In the genomic region with DNA sequence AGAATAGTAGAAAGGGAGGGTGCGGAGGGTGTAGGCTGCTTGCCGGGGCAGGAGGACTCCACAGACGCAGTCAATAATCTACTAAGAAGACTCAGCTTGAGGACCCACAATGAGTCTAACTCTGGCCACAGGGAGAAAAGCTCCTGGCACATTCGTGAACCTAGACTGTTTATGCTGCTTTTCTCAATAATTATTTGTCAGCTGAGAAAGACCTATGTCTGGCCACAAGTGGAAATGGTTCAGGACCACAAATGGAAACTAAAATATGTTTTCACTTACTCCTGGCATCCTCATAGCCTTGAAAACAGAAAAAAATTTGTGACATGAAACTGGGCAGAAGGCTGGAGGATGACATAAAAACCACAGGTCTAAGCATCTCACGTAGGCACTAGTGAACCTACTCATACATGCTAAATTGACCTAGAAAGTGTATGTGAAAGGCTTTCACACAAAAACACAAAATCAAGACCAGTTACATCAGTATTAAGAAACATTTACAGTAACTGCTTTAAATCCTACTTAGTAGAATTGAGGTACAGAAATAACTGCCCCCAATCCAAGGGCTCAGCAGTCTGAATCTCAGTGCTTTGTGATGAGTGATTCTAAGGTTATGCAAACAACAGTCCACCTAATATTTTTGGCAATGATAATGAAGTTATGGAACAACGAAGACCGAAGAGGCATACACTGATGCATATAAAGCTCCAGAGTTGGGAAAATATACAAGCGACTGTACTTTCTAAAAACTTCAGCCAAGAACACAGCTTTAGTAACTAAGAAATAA, we compare ENCODE assay signal across 8 cellular contexts.
DNase-seq lines count a peak whose midpoint lies in the region; ATAC-seq and TF ChIP-seq lines count a peak whose summit lies in the region.

No MANE protein-coding gene starts in this region.

- no peaks in the 10 kb centered on the region for H3K27me3 ChIP-seq in neuronal stem cell (ENCODE audit: control insufficient read depth in 3 of 3, insufficient read depth in 3 of 3, low read depth in 1 of 3, low read length in 3 of 3)

- TF ChIP-seq CTCF in nephron progenitor cell (IDR thresholded peaks at IDR 0.05), result no peak
- TF ChIP-seq CTCF in GM13977 (IDR thresholded peaks at IDR 0.05; ENCODE audit: extremely low read depth, insufficient read depth, missing control alignments), result no peak

- DNase-seq in activated CD8-positive, alpha-beta T cell treated with anti-CD3 and anti-CD28 coated beads, Interleukin-2, amount 10 ng/mL, durations not matched to agents 7 days and 5 days, result peak; percentile 39
- no peak for DNase-seq in nephron progenitor cell
- DNase-seq in NOMO-1 treated with DMSO at 0.1 percent for 48 hours (lab: John Stamatoyannopoulos, UW; ENCODE audit: unreplicated experiment), result no peak
- DNase-seq in GM13977 (ENCODE audit: low spot score), result no peak
- no peak for DNase-seq in neuronal stem cell (ENCODE audit: low spot score)
- DNase-seq in activated gamma-delta T cell (lab: John Stamatoyannopoulos, UW), result no peak

- WGBS in neuronal stem cell (ENCODE audit: extremely low coverage in 2 of 2, insufficient read length in 2 of 2, insufficient replicate concordance in 1 of 2), 2 donors, result no CpG with 5 or more reads among the region's 8 CpGs

- H3K4me2 ChIP-seq in neuronal stem cell (ENCODE audit: insufficient read depth, low read length, poor library complexity, severe bottlenecking), result no peak overlapping the region

- H2BK120ac ChIP-seq in neuronal stem cell (ENCODE audit: low read depth, low read length), result no peak overlapping the region

- no peaks in the 10 kb centered on the region for H3K9me3 ChIP-seq in neuronal stem cell (replicated peaks in 1 of 2; ENCODE audit: control insufficient read depth in 2 of 2, insufficient read depth in 1 of 2, low read depth in 1 of 2, low read length in 2 of 2)

- H2AK5ac ChIP-seq in neuronal stem cell (ENCODE audit: low read depth, low read length), result no peak overlapping the region

- H3K4me1 Mint-ChIP-seq in activated CD8-positive, alpha-beta T cell treated with anti-CD3 and anti-CD28 coated beads, Interleukin-2, amount 10 ng/mL, durations not matched to agents 7 days and 5 days (ENCODE audit: low read depth), result peaks cover 45% of the 10 kb centered on the region
- H3K4me1 Mint-ChIP-seq in nephron progenitor cell, result peaks cover 58% of the 10 kb centered on the region

- H3K4ac ChIP-seq in neuronal stem cell (ENCODE audit: low read length), result no peak overlapping the region

- no peak overlapping the region for H3K23ac ChIP-seq in neuronal stem cell (ENCODE audit: low read depth, low read length, poor library complexity)

- H2AFZ ChIP-seq in neuronal stem cell (ENCODE audit: low read length), result no peak overlapping the region

- CTCF ChIA-PET in activated CD8-positive, alpha-beta T cell treated with anti-CD3 and anti-CD28 coated beads, Interleukin-2, amount 10 ng/mL, durations not matched to agents 7 days and 5 days (lab: Charles Lee), result interaction anchor here (0.7 to 1.9 kb wide), 4 partner anchors 11 to 88 kb away, joined by 3 to 6 read pairs (median 4); no protein-coding TSS in a partner anchor

- H3K36me3 ChIP-seq in neuronal stem cell (replicated peaks in 1 of 2; ENCODE audit: control insufficient read depth in 2 of 2, insufficient read depth in 2 of 2, low read length in 2 of 2), result peaks cover 0 to 12% of the 10 kb centered on the region in 2 donors

- no peak overlapping the region for H2BK5ac ChIP-seq in neuronal stem cell (ENCODE audit: low read length)

- in situ Hi-C loops in GM13977 (cut with MboI; ENCODE audit: low pct_unique_long_range_greater_than_20kb, low sequenced_read_pairs, unreplicated experiment), result no loop called here

- H4K91ac ChIP-seq in neuronal stem cell (ENCODE audit: low read depth, low read length, poor library complexity), result no peak overlapping the region

- H3K27ac Mint-ChIP-seq in activated CD8-positive, alpha-beta T cell treated with anti-CD3 and anti-CD28 coated beads, Interleukin-2, amount 10 ng/mL, durations not matched to agents 7 days and 5 days, result no peak overlapping the region
- peak overlapping the region; percentile 90 for H3K27ac Mint-ChIP-seq in nephron progenitor cell

- no peaks in the 10 kb centered on the region for H3K9me3 Mint-ChIP-seq in activated CD8-positive, alpha-beta T cell treated with anti-CD3 and anti-CD28 coated beads, Interleukin-2, amount 10 ng/mL, durations not matched to agents 7 days and 5 days (ENCODE audit: insufficient read depth)
- no peaks in the 10 kb centered on the region for H3K9me3 Mint-ChIP-seq in nephron progenitor cell

- no peaks in the 10 kb centered on the region for H3K36me3 Mint-ChIP-seq in activated CD8-positive, alpha-beta T cell treated with anti-CD3 and anti-CD28 coated beads, Interleukin-2, amount 10 ng/mL, durations not matched to agents 7 days and 5 days (ENCODE audit: low read depth)
- H3K36me3 Mint-ChIP-seq in nephron progenitor cell (ENCODE audit: low read depth), result peaks cover 21% of the 10 kb centered on the region

- H3K79me1 ChIP-seq in neuronal stem cell (ENCODE audit: low read depth, low read length), result no peaks in the 10 kb centered on the region

- H2BK12ac ChIP-seq in neuronal stem cell (ENCODE audit: low read length), result no peak overlapping the region

- no peak overlapping the region for H4K8ac ChIP-seq in neuronal stem cell (ENCODE audit: low read depth, low read length)

- H3K14ac ChIP-seq in neuronal stem cell (ENCODE audit: low read length), result no peak overlapping the region

- POLR2A ChIA-PET in activated CD8-positive, alpha-beta T cell treated with anti-CD3 and anti-CD28 coated beads, Interleukin-2, amount 10 ng/mL, durations not matched to agents 7 days and 5 days (lab: Charles Lee), result interaction anchor here (0.6 to 0.9 kb wide), 2 partner anchors 28 to 46 kb away, joined by 3 to 4 read pairs; no protein-coding TSS in a partner anchor

- H3K27me3 Mint-ChIP-seq in activated CD8-positive, alpha-beta T cell treated with anti-CD3 and anti-CD28 coated beads, Interleukin-2, amount 10 ng/mL, durations not matched to agents 7 days and 5 days (ENCODE audit: low read depth), result no peaks in the 10 kb centered on the region
- H3K27me3 Mint-ChIP-seq in nephron progenitor cell (ENCODE audit: low read depth, poor library complexity), result no peaks in the 10 kb centered on the region

- ATAC-seq in GM18870 (IDR thresholded peaks at IDR 0.05; ENCODE audit: unreplicated experiment), result peak; percentile 72
- peak; percentile 72 for ATAC-seq in HG02798 (IDR thresholded peaks at IDR 0.05; ENCODE audit: poor library complexity, unreplicated experiment)
- peak; percentile 54 for ATAC-seq in activated CD8-positive, alpha-beta T cell treated with anti-CD3 and anti-CD28 coated beads, Interleukin-2, amount 10 ng/mL, durations not matched to agents 7 days and 5 days

- no peak overlapping the region for H3K27ac ChIP-seq in neuronal stem cell (replicated peaks; ENCODE audit: low read length)

- H3K18ac ChIP-seq in neuronal stem cell (ENCODE audit: low read length), result no peak overlapping the region

- no peak overlapping the region for H3K9ac ChIP-seq in neuronal stem cell (ENCODE audit: low read depth, low read length, poor library complexity)

- H3K4me3 Mint-ChIP-seq in activated CD8-positive, alpha-beta T cell treated with anti-CD3 and anti-CD28 coated beads, Interleukin-2, amount 10 ng/mL, durations not matched to agents 7 days and 5 days, result no peak overlapping the region
- H3K4me3 Mint-ChIP-seq in nephron progenitor cell, result no peak overlapping the region

- H2BK15ac ChIP-seq in neuronal stem cell (ENCODE audit: low read length), result no peak overlapping the region

- H3K4me3 ChIP-seq in neuronal stem cell (ENCODE audit: low read length in 2 of 2), result no peak overlapping the region

- peaks cover 8 to 9% of the 10 kb centered on the region in 2 donors for H3K4me1 ChIP-seq in neuronal stem cell (ENCODE audit: control insufficient read depth in 2 of 2, insufficient read depth in 1 of 2, low read depth in 1 of 2, low read length in 2 of 2)
